In genomic region chr6:105014954-105015353, GRCh38 we compare ENCODE assay signal across 19 cellular contexts. TPM values are rescaled to one million over a fixed set of nuclear protein-coding genes. Genes with fewer than 3 reads are reported as not detected.
"Had no signal": no experiment of that assay in that cellular context is flagged by ENCODE, and none has a peak within 500 bp of the region (broad histone marks: within the 10 kb centered on the region; RNA-seq: fewer than 3 reads in every experiment).

No MANE protein-coding gene starts in this region.

- H3K9me3 ChIP-seq: esophagus muscularis mucosa, psoas muscle had no signal

- H3K27me3 ChIP-seq: dorsolateral prefrontal cortex, esophagus muscularis mucosa had no signal

- H3K4me3 ChIP-seq: dorsolateral prefrontal cortex, esophagus muscularis mucosa, lung, psoas muscle had no signal

- H3K4me1 ChIP-seq: esophagus muscularis mucosa, psoas muscle had no signal

- DNase-seq: activated CD4-positive, alpha-beta T cell treated with anti-CD3 and anti-CD28 coated beads, Interleukin-2, amount 50 U/mL, for 48 hours; activated CD4-positive, CD25-positive, alpha-beta regulatory T cell treated with anti-CD3 and anti-CD28 coated beads, Interleukin-2, amount 50 U/mL, for 72 hours; activated CD8-positive, alpha-beta memory T cell treated with anti-CD3 and anti-CD28 coated beads, Interleukin-2, amount 10 ng/mL, durations not matched to agents 7 days and 5 days; activated effector memory CD4-positive, alpha-beta T cell treated with anti-CD3 and anti-CD28 coated beads, Interleukin-2, amount 50 U/mL, for 16 hours; activated T-cell treated with anti-CD3 and anti-CD28 coated beads, Interleukin-2, amount 50 U/mL, for 24 hours; dorsolateral prefrontal cortex; left colon; occipital lobe; psoas muscle; stimulated activated CD4-positive, alpha-beta T cell treated with anti-CD3 and anti-CD28 coated beads, Interleukin-2, amount 100 ng/mL, for 48 hours; stimulated activated CD8-positive, alpha-beta memory T cell treated with anti-CD3 and anti-CD28 coated beads, Interleukin-4, amount 100 ng/mL, for 48 hours; stimulated activated naive CD8-positive, alpha-beta T cell treated with anti-CD3 and anti-CD28 coated beads, Interleukin-15, Interleukin-2, amounts not matched to agents 100 U/mL and 50 U/mL, for 24 hours had no signal

- H3K36me3 ChIP-seq: esophagus muscularis mucosa had no signal

- H3K27ac ChIP-seq: dorsolateral prefrontal cortex, esophagus muscularis mucosa, psoas muscle had no signal

- FAIRE-seq: bronchial epithelial cell had no signal

RNA-seq across cellular contexts. Expression of gene LIN28B, which starts 58.0 kb away (rescaled TPM):
- total RNA-seq: activated CD8-positive, alpha-beta memory T cell treated with anti-CD3 and anti-CD28 coated beads, Interleukin-2, amount 10 ng/mL, durations not matched to agents 7 days and 5 days; activated naive CD4-positive, alpha-beta T cell treated with anti-CD3 and anti-CD28 coated beads, Interleukin-2, amount 50 U/mL, for 72 hours; bronchial epithelial cell; chondrocyte; esophagus muscularis mucosa; left colon; psoas muscle; sciatic nerve; ureter had no signal
- polyA plus RNA-seq: lung, psoas muscle had no signal
